ENCODE assay signal across 25 cellular contexts in the genomic region with DNA sequence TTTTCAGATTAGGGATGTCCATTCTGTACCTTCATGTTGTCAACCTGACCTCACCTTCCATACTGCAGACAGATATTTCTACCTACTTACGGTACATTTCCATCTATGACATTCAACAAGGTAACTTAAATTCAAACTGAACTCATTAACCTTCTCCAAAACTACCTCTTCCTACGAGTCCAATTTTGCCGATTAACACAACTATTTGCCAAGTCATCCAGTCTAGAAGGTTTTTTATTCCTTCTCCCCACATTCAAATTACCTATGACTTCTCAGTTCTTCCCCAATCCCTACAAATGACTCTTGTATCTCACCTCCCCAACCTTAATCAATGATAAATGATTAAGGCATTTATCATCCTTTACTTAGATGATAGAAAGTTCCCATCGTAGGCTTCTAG.
"Had no signal": no experiment of that assay in that cellular context is flagged by ENCODE, and none has a peak within 500 bp of the region (broad histone marks: within the 10 kb centered on the region; RNA-seq: fewer than 3 reads in every experiment).

No MANE protein-coding gene starts in this region.

- H3K4me1 ChIP-seq: prostate gland, uterus had no signal

- DNase-seq: hypothalamus; immature natural killer cell; kidney; left colon; left lung; lower lobe of right lung; naive B cell; natural killer cell; nephron progenitor cell; ovary; retina; right cardiac atrium; sigmoid colon; small intestine; spleen; stimulated activated CD4-positive, alpha-beta T cell treated with anti-CD3 and anti-CD28 coated beads, Interleukin-4, amount 100 ng/mL, for 4 hours; stimulated activated CD8-positive, alpha-beta memory T cell treated with anti-CD3 and anti-CD28 coated beads, Interleukin-4, amount 100 ng/mL, for 48 hours; stimulated activated naive CD4-positive, alpha-beta T cell treated with Interleukin-2 at 50 U/mL for 16 hours; stimulated activated naive CD8-positive, alpha-beta T cell treated with anti-CD3 and anti-CD28 coated beads, Interleukin-15, amount 100 ng/mL, for 72 hours; substantia nigra; uterus had no signal

- ATAC-seq: left colon; left lung; lower lobe of right lung; natural killer cell; right cardiac atrium; stimulated activated memory B cell treated with anti-CD40 and anti-IgM and Interleukin-4, amounts not matched to agents 10 μg/mL and 1 μg/mL and 100 μg/mL, for 72 hours; stimulated activated naive CD8-positive, alpha-beta T cell treated with anti-CD3 and anti-CD28 coated beads, Interleukin-15, amount 100 ng/mL, for 72 hours had no signal

- H3K4me3 ChIP-seq: left lung, lower lobe of right lung, ovary, prostate gland, sigmoid colon, spleen, tibial nerve, uterus had no signal

- FAIRE-seq: islet of Langerhans, kidney, small intestine had no signal

- H3K36me3 ChIP-seq: ovary, prostate gland, sigmoid colon, uterus had no signal

- H3K27ac ChIP-seq: left lung, lower lobe of right lung, ovary, prostate gland, sigmoid colon, spleen, tibial nerve, uterus had no signal

- H3K9me3 ChIP-seq: left lung, lower lobe of right lung, ovary, prostate gland, sigmoid colon, spleen, tibial nerve, uterus had no signal

- H3K27me3 ChIP-seq: left lung, ovary, sigmoid colon, spleen, tibial nerve, uterus had no signal
